ENCODE assay signal across 27 cellular contexts in the genomic region with DNA sequence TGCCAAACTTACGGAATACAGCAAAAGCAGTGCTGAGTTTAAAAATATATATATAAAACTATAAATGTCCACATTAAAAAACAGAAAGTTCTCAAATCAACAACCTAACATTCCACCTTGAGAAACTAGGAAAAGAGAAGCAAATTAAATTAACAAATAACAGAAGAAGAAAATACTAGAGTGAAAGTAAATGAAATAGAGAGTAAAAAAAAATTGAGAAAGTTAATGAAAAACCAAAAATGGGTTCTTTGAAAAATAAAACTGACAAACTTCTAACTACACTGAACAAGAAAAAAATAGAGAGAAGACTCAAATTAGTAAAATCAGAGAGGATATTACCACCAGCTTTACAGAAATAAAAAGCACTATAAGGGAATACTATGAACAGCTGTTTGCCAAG. TPM values are rescaled to one million over a fixed set of nuclear protein-coding genes. Genes with fewer than 3 reads are reported as not detected.
"Had no signal": no experiment of that assay in that cellular context is flagged by ENCODE, and none has a peak within 500 bp of the region (broad histone marks: within the 10 kb centered on the region; RNA-seq: fewer than 3 reads in every experiment).

No MANE protein-coding gene starts in this region.

- ATAC-seq: naive thymus-derived CD4-positive, alpha-beta T cell; natural killer cell; psoas muscle; right cardiac atrium; right lobe of liver; stimulated activated effector memory CD8-positive, alpha-beta T cell treated with anti-CD3 and anti-CD28 coated beads, Interleukin-12 subunit alpha, Interleukin-12 subunit beta, amount 100 ng/mL, for 72 hours; stimulated activated naive B cell treated with anti-CD40 and anti-IgM and Interleukin-4, amounts not matched to agents 10 μg/mL and 1 μg/mL and 100 μg/mL, for 72 hours; upper lobe of right lung had no signal

- H3K27me3 Mint-ChIP-seq: stimulated activated naive B cell treated with anti-CD40 and anti-IgM and Interleukin-4, amounts not matched to agents 10 μg/mL and 1 μg/mL and 100 μg/mL, for 72 hours had no signal

- H3K4me3 Mint-ChIP-seq: naive thymus-derived CD4-positive, alpha-beta T cell; natural killer cell; nephron; neural progenitor cell; stimulated activated effector memory CD8-positive, alpha-beta T cell treated with anti-CD3 and anti-CD28 coated beads, Interleukin-12 subunit alpha, Interleukin-12 subunit beta, amount 100 ng/mL, for 72 hours; stimulated activated naive B cell treated with anti-CD40 and anti-IgM and Interleukin-4, amounts not matched to agents 10 μg/mL and 1 μg/mL and 100 μg/mL, for 72 hours; stimulated activated naive CD8-positive, alpha-beta T cell treated with anti-CD3 and anti-CD28 coated beads, Interleukin-15, Interleukin-2, amounts not matched to agents 100 ng/mL and 50 ng/mL, for 24 hours; type B pancreatic cell had no signal

- H3K4me1 Mint-ChIP-seq: naive thymus-derived CD4-positive, alpha-beta T cell; natural killer cell; nephron; neural progenitor cell; stimulated activated naive B cell treated with anti-CD40 and anti-IgM and Interleukin-4, amounts not matched to agents 10 μg/mL and 1 μg/mL and 100 μg/mL, for 72 hours had no signal

- DNase-seq: naive thymus-derived CD4-positive, alpha-beta T cell; natural killer cell; posterior cingulate gyrus; psoas muscle; right cardiac atrium; right lobe of liver; sigmoid colon; small intestine; stimulated activated CD4-positive, alpha-beta T cell treated with anti-CD3 and anti-CD28 coated beads, Interleukin-15, amount 100 ng/mL, for 24 hours; stimulated activated CD4-positive, alpha-beta T cell treated with anti-CD3 and anti-CD28 coated beads, Interleukin-2, amount 100 ng/mL, for 24 hours; stimulated activated CD4-positive, alpha-beta T cell treated with anti-CD3 and anti-CD28 coated beads, Interleukin-2, amount 100 ng/mL, for 48 hours; stimulated activated CD4-positive, alpha-beta T cell treated with anti-CD3 and anti-CD28 coated beads, Interleukin-4, amount 100 ng/mL, for 24 hours; stimulated activated naive B cell treated with anti-CD40 and anti-IgM and Interleukin-4, amounts not matched to agents 10 μg/mL and 1 μg/mL and 100 μg/mL, for 72 hours; stimulated activated naive CD4-positive, alpha-beta T cell treated with Interleukin-2 at 50 U/mL for 16 hours; stomach; testis; tibial artery; transverse colon; upper lobe of right lung; uterus had no signal

- H3K27ac Mint-ChIP-seq: naive thymus-derived CD4-positive, alpha-beta T cell; natural killer cell; nephron; neural progenitor cell; progenitor cell of endocrine pancreas; stimulated activated effector memory CD8-positive, alpha-beta T cell treated with anti-CD3 and anti-CD28 coated beads, Interleukin-12 subunit alpha, Interleukin-12 subunit beta, amount 100 ng/mL, for 72 hours; stimulated activated naive B cell treated with anti-CD40 and anti-IgM and Interleukin-4, amounts not matched to agents 10 μg/mL and 1 μg/mL and 100 μg/mL, for 72 hours; stimulated activated naive CD8-positive, alpha-beta T cell treated with anti-CD3 and anti-CD28 coated beads, Interleukin-15, Interleukin-2, amounts not matched to agents 100 ng/mL and 50 ng/mL, for 24 hours; type B pancreatic cell had no signal

- H3K36me3 Mint-ChIP-seq: neural progenitor cell; stimulated activated effector memory CD8-positive, alpha-beta T cell treated with anti-CD3 and anti-CD28 coated beads, Interleukin-12 subunit alpha, Interleukin-12 subunit beta, amount 100 ng/mL, for 72 hours; stimulated activated naive B cell treated with anti-CD40 and anti-IgM and Interleukin-4, amounts not matched to agents 10 μg/mL and 1 μg/mL and 100 μg/mL, for 72 hours; type B pancreatic cell had no signal

RNA-seq across cellular contexts. Expression of gene RASGEF1A, which starts 22.1 kb away (rescaled TPM):
- total RNA-seq: osteocyte had no signal
